Comparison of ENCODE assay signal across 2 cellular contexts in genomic region chr5:14176888-14177287, GRCh38.
TF ChIP-seq lines count a peak whose summit lies in the region.

No MANE protein-coding gene starts in this region.

TF ChIP-seq in HepG2, 621 proteins besides CTCF, POLR2A, EP300 and RAD21:
- TF ChIP-seq HNF4A (CRISPR knock-in tag; IDR thresholded peaks at IDR 0.05) = peak; percentile 47
- no peak for TF ChIP-seq HCFC1 (IDR thresholded peaks at IDR 0.05; ENCODE audit: low read depth, low read length)
- TF ChIP-seq SIN3B (IDR thresholded peaks at IDR 0.05; ENCODE audit: low read length) = no peak
- TF ChIP-seq, protein P1, sequence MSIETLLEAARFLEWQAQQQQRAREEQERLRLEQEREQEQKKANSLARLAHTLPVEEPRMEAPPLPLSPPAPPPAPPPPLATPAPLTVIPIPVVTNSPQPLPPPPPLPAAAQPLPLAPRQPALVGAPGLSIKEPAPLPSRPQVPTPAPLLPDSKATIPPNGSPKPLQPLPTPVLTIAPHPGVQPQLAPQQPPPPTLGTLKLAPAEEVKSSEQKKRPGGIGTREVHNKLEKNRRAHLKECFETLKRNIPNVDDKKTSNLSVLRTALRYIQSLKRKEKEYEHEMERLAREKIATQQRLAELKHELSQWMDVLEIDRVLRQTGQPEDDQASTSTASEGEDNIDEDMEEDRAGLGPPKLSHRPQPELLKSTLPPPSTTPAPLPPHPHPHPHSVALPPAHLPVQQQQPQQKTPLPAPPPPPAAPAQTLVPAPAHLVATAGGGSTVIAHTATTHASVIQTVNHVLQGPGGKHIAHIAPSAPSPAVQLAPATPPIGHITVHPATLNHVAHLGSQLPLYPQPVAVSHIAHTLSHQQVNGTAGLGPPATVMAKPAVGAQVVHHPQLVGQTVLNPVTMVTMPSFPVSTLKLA (IDR thresholded peaks at IDR 0.05) = no peak

TF ChIP-seq in SK-N-SH treated with all-trans-retinoic acid at 6 μM for 48 hours, 23 proteins besides CTCF, POLR2A, EP300 and RAD21:
- TF ChIP-seq POU6F1 (CRISPR knock-in tag; IDR thresholded peaks at IDR 0.05; ENCODE audit: borderline replicate concordance, low read depth) (no peak), ZNF565 (CRISPR knock-in tag; conservative IDR thresholded peaks at IDR 0.05; ENCODE audit: low read depth) (no peak), OSR1 (CRISPR knock-in tag; IDR thresholded peaks at IDR 0.05) (no peak), BACH2 (CRISPR knock-in tag; IDR thresholded peaks at IDR 0.05; ENCODE audit: borderline replicate concordance) (no peak), TCF4 (CRISPR knock-in tag; IDR thresholded peaks at IDR 0.05; ENCODE audit: borderline replicate concordance) (no peak), ZFP30 (CRISPR knock-in tag; IDR thresholded peaks at IDR 0.05) (no peak), PPARA (CRISPR knock-in tag; IDR thresholded peaks at IDR 0.05; ENCODE audit: borderline replicate concordance) (no peak), ESRRG (CRISPR knock-in tag; IDR thresholded peaks at IDR 0.05) (no peak), ZNF70 (CRISPR knock-in tag; IDR thresholded peaks at IDR 0.05) (no peak), SNAI2 (CRISPR knock-in tag; IDR thresholded peaks at IDR 0.05) (no peak), ZFP3 (CRISPR knock-in tag; IDR thresholded peaks at IDR 0.05) (no peak), CSDC2 (CRISPR knock-in tag; IDR thresholded peaks at IDR 0.05) (no peak)
